Comparison of ENCODE assay signal across 7 cellular contexts in genomic region chr20:64316415-64317083, GRCh38.
DNase-seq lines count a peak whose midpoint lies in the region; ATAC-seq and TF ChIP-seq lines count a peak whose summit lies in the region.
"Not testable (repeated sequence)": the region's sequence is repeated elsewhere in the genome, so short reads cannot be mapped to it uniquely, and the experiment has no call there.

No MANE protein-coding gene starts in this region.

- H3K4me1 ChIP-seq in right cardiac atrium (ENCODE audit: control insufficient read depth, insufficient read depth, low read length); mucosa of descending colon (ENCODE audit: low read depth): not testable (repeated sequence)

- 4% methylated on average over 85 of the region's 87 CpGs for WGBS in right cardiac atrium

- not testable (repeated sequence) for TF ChIP-seq CTCF in mucosa of descending colon (IDR thresholded peaks at IDR 0.05)

- ATAC-seq in right cardiac atrium (peak; percentile 61 to 63), mucosa of descending colon (peak; percentile 24)

- intact Hi-C loops in right cardiac atrium (cut with DNase I); mucosa of descending colon (cut with DNase I, micrococcal nuclease): not testable (repeated sequence)

- H3K27ac ChIP-seq in right cardiac atrium (ENCODE audit: low read length), result not testable (repeated sequence)

- not testable (repeated sequence) for H3K9me3 ChIP-seq in right cardiac atrium (ENCODE audit: control insufficient read depth, low read length); mucosa of descending colon

- H3K36me3 ChIP-seq in mucosa of descending colon (ENCODE audit: low read depth), result not testable (repeated sequence)

- H3K4me3 ChIP-seq in right cardiac atrium (ENCODE audit: low read length), result peak overlapping the region; percentile 41
- not testable (repeated sequence) for H3K4me3 ChIP-seq in mucosa of descending colon

- DNase-seq in GDM1 (lab: John Stamatoyannopoulos, UW) (peak; percentile 30), NCI-H82 (lab: John Stamatoyannopoulos, UW) (peak; percentile 63), cerebellar cortex (ENCODE audit: low spot score) (peak; percentile 35), right cardiac atrium (peak; percentile 33 to 75 (median 73)), mucosa of descending colon (peak in 2 of 3 donors; percentile 31 to 44)
- DNase-seq in activated CD8-positive, alpha-beta memory T cell treated with anti-CD3 and anti-CD28 coated beads for 4 hours (ENCODE audit: low read depth in 2 of 2), result peak; percentile 28 to 36
- peak; percentile 4 for DNase-seq in stimulated activated CD4-positive, alpha-beta T cell treated with anti-CD3 and anti-CD28 coated beads, Interleukin-1b, Interleukin-23, amount 100 ng/mL, for 48 hours

- not testable (repeated sequence) for H3K27me3 ChIP-seq in right cardiac atrium (ENCODE audit: control insufficient read depth, insufficient read depth)

Comparison
In these comparisons a context has a peak if more than half of its experiments do, and no peak if none do; other contexts are left out.
1. DNase-seq: peak in every context shown above with its lines; median percentile 73 in right cardiac atrium; 63 in NCI-H82; 38 in mucosa of descending colon; 35 in cerebellar cortex; 32 in activated CD8-positive, alpha-beta memory T cell treated with anti-CD3 and anti-CD28 coated beads for 4 hours; 30 in GDM1; 4 in stimulated activated CD4-positive, alpha-beta T cell treated with anti-CD3 and anti-CD28 coated beads, Interleukin-1b, Interleukin-23, amount 100 ng/mL, for 48 hours.